ENCODE assay signal across 29 cellular contexts in genomic region chr17:9212376-9213310, GRCh38.
"Had no signal": no experiment of that assay in that cellular context is flagged by ENCODE, and none has a peak within 500 bp of the region (broad histone marks: within the 10 kb centered on the region; RNA-seq: fewer than 3 reads in every experiment).

No MANE protein-coding gene starts in this region.

- H3K4me3 ChIP-seq: body of pancreas, cardiac muscle cell, dorsolateral prefrontal cortex, esophagus squamous epithelium, gastrocnemius medialis, mucosa of descending colon, sigmoid colon, smooth muscle cell, stomach, suprapubic skin, tibial nerve had no signal

- H3K27ac Mint-ChIP-seq: activated CD8-positive, alpha-beta T cell treated with anti-CD3 and anti-CD28 coated beads, Interleukin-2, amount 10 ng/mL, durations not matched to agents 7 days and 5 days; activated naive CD4-positive, alpha-beta T cell treated with anti-CD3 and anti-CD28 coated beads, Interleukin-2, amount 50 U/mL, for 24 hours; activated T-helper 1 cell treated with anti-CD3 and anti-CD28 coated beads, Interleukin-12 subunit alpha, Interleukin-12 subunit beta, Interleukin-2, Interleukin-4 antibody, amounts not matched to agents 30 ng/mL and 10 ng/mL and 1 ng/mL, durations not matched to agents 14 hours and 24 hours and 36 hours; effector memory CD8-positive, alpha-beta T cell had no signal

- H3K4me1 Mint-ChIP-seq: activated naive CD4-positive, alpha-beta T cell treated with anti-CD3 and anti-CD28 coated beads, Interleukin-2, amount 50 U/mL, for 24 hours had no signal

- H3K36me3 ChIP-seq: cardiac muscle cell, gastrocnemius medialis, sigmoid colon, stomach, suprapubic skin, WERI-Rb-1 had no signal

- H3K27me3 Mint-ChIP-seq: activated naive CD4-positive, alpha-beta T cell treated with anti-CD3 and anti-CD28 coated beads, Interleukin-2, amount 50 U/mL, for 24 hours had no signal

- ATAC-seq: activated CD8-positive, alpha-beta T cell treated with anti-CD3 and anti-CD28 coated beads, Interleukin-2, amount 10 ng/mL, durations not matched to agents 7 days and 5 days; body of pancreas; effector memory CD8-positive, alpha-beta T cell; gastrocnemius medialis; left cardiac atrium; mucosa of descending colon had no signal

- H3K27ac ChIP-seq: body of pancreas, cardiac muscle cell, gastrocnemius medialis, sigmoid colon, stomach, suprapubic skin, tibial nerve, WERI-Rb-1 had no signal

- H3K4me3 Mint-ChIP-seq: activated CD8-positive, alpha-beta T cell treated with anti-CD3 and anti-CD28 coated beads, Interleukin-2, amount 10 ng/mL, durations not matched to agents 7 days and 5 days; activated naive CD4-positive, alpha-beta T cell treated with anti-CD3 and anti-CD28 coated beads, Interleukin-2, amount 50 U/mL, for 24 hours; activated T-helper 1 cell treated with anti-CD3 and anti-CD28 coated beads, Interleukin-12 subunit alpha, Interleukin-12 subunit beta, Interleukin-2, Interleukin-4 antibody, amounts not matched to agents 30 ng/mL and 10 ng/mL and 1 ng/mL, durations not matched to agents 14 hours and 24 hours and 36 hours; effector memory CD8-positive, alpha-beta T cell had no signal

- H3K4me1 ChIP-seq: suprapubic skin had no signal

- DNase-seq: activated CD4-positive, alpha-beta T cell treated with anti-CD3 and anti-CD28 coated beads for 1 hour; activated CD4-positive, alpha-beta T cell treated with anti-CD3 and anti-CD28 coated beads, Interleukin-2, amount 50 U/mL, for 1 hour; activated CD8-positive, alpha-beta T cell treated with anti-CD3 and anti-CD28 coated beads, Interleukin-2, amount 10 ng/mL, durations not matched to agents 7 days and 5 days; activated gamma-delta T cell treated with Interleukin-2 at 50 U/mL for 16 hours; anterior cingulate cortex; body of pancreas; effector memory CD8-positive, alpha-beta T cell; esophagus squamous epithelium; gastrocnemius medialis; head of caudate nucleus; hypothalamus; left cardiac atrium; mesenchymal stem cell; occipital lobe; sigmoid colon; stimulated activated CD4-positive, alpha-beta T cell treated with anti-CD3 and anti-CD28 coated beads, Interleukin-4, amount 100 ng/mL, for 24 hours; stomach; T-helper 1 cell; WERI-Rb-1 had no signal

- H3K27me3 ChIP-seq: body of pancreas, esophagus squamous epithelium, gastrocnemius medialis, sigmoid colon, stomach, suprapubic skin, tibial nerve had no signal

- H3K9me3 ChIP-seq: body of pancreas had no signal

- FAIRE-seq: colon, TTC549 had no signal
